25 cellular contexts compared by ENCODE assay signal in genomic region chr9:21171351-21171750, GRCh38. TPM values are rescaled to one million over a fixed set of nuclear protein-coding genes. Genes with fewer than 3 reads are reported as not detected.
"Had no signal": no experiment of that assay in that cellular context is flagged by ENCODE, and none has a peak within 500 bp of the region (broad histone marks: within the 10 kb centered on the region; RNA-seq: fewer than 3 reads in every experiment).

No MANE protein-coding gene starts in this region.

- H3K4me1 ChIP-seq: stomach, suprapubic skin, testis, thyroid gland, tibial artery, tibial nerve, transverse colon, upper lobe of left lung, upper lobe of right lung, uterus, vagina had no signal

- H3K4me3 ChIP-seq: stomach, suprapubic skin, testis, thoracic aorta, thyroid gland, tibial artery, tibial nerve, transverse colon, upper lobe of left lung, upper lobe of right lung, uterus, vagina had no signal

- H3K27ac ChIP-seq: stomach, suprapubic skin, testis, thoracic aorta, thyroid gland, tibial artery, tibial nerve, transverse colon, upper lobe of left lung, upper lobe of right lung, uterus, vagina had no signal

- H3K36me3 ChIP-seq: stomach, suprapubic skin, thoracic aorta, thyroid gland, tibial artery, tibial nerve, transverse colon, upper lobe of left lung, upper lobe of right lung, uterus, vagina had no signal

- H3K27me3 ChIP-seq: stomach, suprapubic skin, testis, thyroid gland, tibial artery, tibial nerve, transverse colon, upper lobe of left lung, upper lobe of right lung, uterus, vagina had no signal

- H3K9me3 ChIP-seq: stomach, suprapubic skin, testis, thoracic aorta, thyroid gland, tibial artery, tibial nerve, transverse colon, upper lobe of left lung, upper lobe of right lung, uterus, vagina had no signal

- DNase-seq: stimulated activated CD4-positive, alpha-beta T cell treated with anti-CD3 and anti-CD28 coated beads, Interleukin-2, amount 100 ng/mL, for 48 hours; stimulated activated CD4-positive, alpha-beta T cell treated with anti-CD3 and anti-CD28 coated beads, Interleukin-4, amount 100 ng/mL, for 1 hour; stimulated activated CD4-positive, alpha-beta T cell treated with anti-CD3 and anti-CD28 coated beads, Interleukin-4, amount 100 ng/mL, for 24 hours; stimulated activated CD4-positive, alpha-beta T cell treated with anti-CD3 and anti-CD28 coated beads, Interleukin-4, amount 100 ng/mL, for 4 hours; stimulated activated CD8-positive, alpha-beta memory T cell treated with anti-CD3 and anti-CD28 coated beads, Interleukin-4, amount 100 ng/mL, for 48 hours; stimulated activated naive B cell treated with anti-CD40 and anti-IgM and Interleukin-4, amounts not matched to agents 10 μg/mL and 1 μg/mL and 100 μg/mL, for 72 hours; stimulated activated naive CD4-positive, alpha-beta T cell; stimulated activated naive CD4-positive, alpha-beta T cell treated with Interleukin-2 at 50 U/mL for 16 hours; stimulated activated naive CD8-positive, alpha-beta T cell treated with anti-CD3 and anti-CD28 coated beads, Interleukin-15, amount 100 ng/mL, for 72 hours; stimulated activated naive CD8-positive, alpha-beta T cell treated with anti-CD3 and anti-CD28 coated beads, Interleukin-15, Interleukin-2, amounts not matched to agents 100 U/mL and 50 U/mL, for 24 hours; stomach; substantia nigra; testis; thyroid gland; tibial artery; transverse colon; upper lobe of left lung; upper lobe of right lung; uterus had no signal

RNA-seq across cellular contexts. Expression of gene IFNA21, which starts 4.9 kb away (rescaled TPM):
- polyA plus RNA-seq: stomach, urinary bladder had no signal

RNA-seq across cellular contexts. Expression of gene IFNA4, which starts 16.0 kb away (rescaled TPM):
- polyA plus RNA-seq: stomach, thymus, urinary bladder had no signal

RNA-seq across cellular contexts. Expression of gene IFNW1, which starts 29.7 kb away (rescaled TPM):
- polyA plus RNA-seq: stomach, thymus, urinary bladder had no signal

RNA-seq across cellular contexts. Expression of gene IFNA7, which starts 30.7 kb away (rescaled TPM):
- polyA plus RNA-seq: stomach, thymus, urinary bladder had no signal

RNA-seq across cellular contexts. Expression of gene IFNA10, which starts 35.6 kb away (rescaled TPM):
- polyA plus RNA-seq: stomach, thymus, urinary bladder had no signal
